8 cellular contexts compared by ENCODE assay signal in the genomic region with DNA sequence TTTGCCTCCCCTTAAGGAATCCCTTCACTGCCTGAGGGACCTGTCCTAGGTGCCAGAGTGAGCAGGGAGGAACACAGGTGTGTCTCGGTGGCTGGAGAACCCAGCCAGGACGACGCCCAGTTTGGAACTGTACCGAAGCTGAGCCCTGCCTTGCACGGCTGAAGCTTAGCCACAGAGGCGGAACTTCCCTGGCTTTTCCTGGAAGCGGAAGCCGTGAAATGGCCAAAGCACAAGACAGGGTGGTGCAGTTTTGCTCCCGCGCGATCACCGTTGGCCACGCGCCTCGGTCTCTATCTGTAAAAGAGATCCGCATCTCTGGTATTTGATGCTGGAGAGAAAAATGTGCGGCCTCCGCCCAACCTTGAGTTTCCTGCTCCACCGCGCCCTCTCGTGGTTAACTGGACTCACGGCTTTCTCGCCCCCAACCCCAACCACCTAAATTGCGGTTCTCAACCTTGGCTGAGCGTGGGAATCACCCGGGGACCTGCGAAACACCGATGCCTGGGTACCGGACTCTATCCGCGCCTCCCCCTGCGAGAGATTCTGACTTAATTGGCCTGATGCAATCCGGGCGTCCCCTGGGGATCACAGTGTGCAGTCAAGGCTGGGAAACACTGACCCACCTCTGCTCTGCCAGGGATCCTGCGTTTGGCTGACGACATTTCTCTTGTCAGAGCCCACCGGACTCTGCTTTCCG.
DNase-seq lines count a peak whose midpoint lies in the region; ATAC-seq and TF ChIP-seq lines count a peak whose summit lies in the region.

No MANE protein-coding gene starts in this region.

- H3K4me3 Mint-ChIP-seq in effector memory CD8-positive, alpha-beta T cell: peak overlapping the region; percentile 62 to 67
- peak overlapping the region; percentile 46 for H3K4me3 Mint-ChIP-seq in memory B cell

- in situ Hi-C loops in GM13977 (cut with MboI; ENCODE audit: low pct_unique_long_range_greater_than_20kb, low sequenced_read_pairs, unreplicated experiment): no loop called here

- peaks cover 8 to 10% of the 10 kb centered on the region in 2 donors for H3K4me1 Mint-ChIP-seq in effector memory CD8-positive, alpha-beta T cell (ENCODE audit: low read depth in 2 of 2)
- H3K4me1 Mint-ChIP-seq in memory B cell: peaks cover 5% of the 10 kb centered on the region

- H3K36me3 Mint-ChIP-seq in effector memory CD8-positive, alpha-beta T cell (ENCODE audit: insufficient read depth): peaks cover 4% of the 10 kb centered on the region
- H3K36me3 Mint-ChIP-seq in memory B cell: peaks cover 2% of the 10 kb centered on the region

- H3K9me3 Mint-ChIP-seq in effector memory CD8-positive, alpha-beta T cell: no peaks in the 10 kb centered on the region
- H3K9me3 Mint-ChIP-seq in memory B cell: peaks cover 2% of the 10 kb centered on the region

- peak; percentile 88 for TF ChIP-seq CTCF in GM13977 (IDR thresholded peaks at IDR 0.05; ENCODE audit: extremely low read depth, insufficient read depth, missing control alignments)

- peaks cover 39 to 79% of the 10 kb centered on the region in 2 donors for H3K27me3 Mint-ChIP-seq in effector memory CD8-positive, alpha-beta T cell
- H3K27me3 Mint-ChIP-seq in memory B cell: peaks cover 22% of the 10 kb centered on the region

- ATAC-seq in HG03439 (IDR thresholded peaks at IDR 0.05; ENCODE audit: unreplicated experiment) (peak; percentile 66), memory B cell (ENCODE audit: low read depth) (peak; percentile 77), HG03108 (IDR thresholded peaks at IDR 0.05; ENCODE audit: unreplicated experiment) (no peak)
- ATAC-seq in effector memory CD8-positive, alpha-beta T cell (replicated peaks): peak; percentile 94

- H3K27ac Mint-ChIP-seq in effector memory CD8-positive, alpha-beta T cell: peak overlapping the region in 1 of 2 donors; percentile 23
- H3K27ac Mint-ChIP-seq in memory B cell: no peak overlapping the region

- peak; percentile 76 for DNase-seq in GM13977 (ENCODE audit: low spot score)
- DNase-seq in NCI-H82 (lab: John Stamatoyannopoulos, UW): peak; percentile 93
- peak; percentile 94 for DNase-seq in activated CD8-positive, alpha-beta memory T cell treated with anti-CD3 and anti-CD28 coated beads for 24 hours
- DNase-seq in effector memory CD8-positive, alpha-beta T cell: peak; percentile 78 to 84 (median 79)
- peak; percentile 54 to 65 for DNase-seq in memory B cell (ENCODE audit: low spot score in 2 of 2)
- peak; percentile 71 to 87 (median 74) for DNase-seq in stimulated activated CD4-positive, alpha-beta T cell treated with anti-CD3 and anti-CD28 coated beads, TNF-alpha, amount 100 ng/mL, for 48 hours (ENCODE audit: low read depth in 3 of 3)
